19 cellular contexts compared by ENCODE assay signal in the genomic region with DNA sequence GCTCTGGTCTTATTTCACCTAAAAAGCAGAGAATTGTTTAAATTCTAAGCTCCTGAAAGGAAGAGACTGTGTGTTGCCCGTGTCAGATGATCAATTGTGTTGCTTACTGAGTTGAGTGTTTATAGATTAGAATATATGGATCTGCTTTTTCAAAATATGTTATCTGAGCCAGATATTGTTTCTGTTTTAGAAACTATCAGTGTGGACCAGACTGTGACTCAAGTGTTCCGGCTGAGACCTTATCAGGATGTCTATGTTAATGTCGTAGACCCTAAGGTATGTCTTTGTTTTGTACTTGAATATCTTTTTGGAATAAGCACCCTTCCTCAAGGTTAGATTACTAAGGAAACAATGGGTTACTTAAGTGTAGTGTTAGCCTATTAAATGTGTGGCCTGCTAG.
"Had no signal": no experiment of that assay in that cellular context is flagged by ENCODE, and none has a peak within 500 bp of the region (broad histone marks: within the 10 kb centered on the region; RNA-seq: fewer than 3 reads in every experiment).

No MANE protein-coding gene starts in this region.

- H3K4me1 ChIP-seq: heart left ventricle, neural progenitor cell, pancreas, suprapubic skin, thyroid gland had no signal

- DNase-seq: cortex of kidney; effector memory CD4-positive, alpha-beta T cell; foreskin melanocyte; heart left ventricle; hippocampal formation; kidney glomerular epithelial cell; nucleus accumbens; pancreas; right cardiac atrium; small intestine; stimulated activated CD4-positive, alpha-beta T cell treated with anti-CD3 and anti-CD28 coated beads, Interleukin-12 subunit alpha, Interleukin-12 subunit beta, amount 100 ng/mL, for 4 hours; stimulated activated naive CD4-positive, alpha-beta T cell; thyroid gland had no signal

- H3K9ac ChIP-seq: neural progenitor cell had no signal

- H3K27me3 Mint-ChIP-seq: natural killer cell treated with Interleukin-12 subunit alpha and Interleukin-12 subunit beta and Interleukin-15 and Interleukin-18, amount 100 ng/mL, for 72 hours; progenitor cell of endocrine pancreas; type B pancreatic cell had no signal

- H3K4me2 ChIP-seq: neural progenitor cell had no signal

- H3K27me3 ChIP-seq: heart left ventricle, neural progenitor cell, pancreas, suprapubic skin, thyroid gland had no signal

- H3K27ac Mint-ChIP-seq: mesothelial cell of epicardium, neural progenitor cell, progenitor cell of endocrine pancreas, type B pancreatic cell had no signal

- H3K4me1 Mint-ChIP-seq: mesothelial cell of epicardium, neural progenitor cell had no signal

- H3K4me3 Mint-ChIP-seq: mesothelial cell of epicardium; natural killer cell treated with Interleukin-12 subunit alpha and Interleukin-12 subunit beta and Interleukin-15 and Interleukin-18, amount 100 ng/mL, for 72 hours; neural progenitor cell; type B pancreatic cell had no signal

- ATAC-seq: heart left ventricle; natural killer cell treated with Interleukin-12 subunit alpha and Interleukin-12 subunit beta and Interleukin-15 and Interleukin-18, amount 100 ng/mL, for 72 hours; pancreas; right cardiac atrium had no signal

- H3K4me3 ChIP-seq: heart left ventricle, neural progenitor cell, pancreas, suprapubic skin, thyroid gland had no signal

- H2AFZ ChIP-seq: neural progenitor cell had no signal

- H3K9me3 Mint-ChIP-seq: mesothelial cell of epicardium; natural killer cell treated with Interleukin-12 subunit alpha and Interleukin-12 subunit beta and Interleukin-15 and Interleukin-18, amount 100 ng/mL, for 72 hours; neural progenitor cell; type B pancreatic cell had no signal

- H3K27ac ChIP-seq: heart left ventricle, neural progenitor cell, pancreas, suprapubic skin, thyroid gland had no signal

- H3K9me3 ChIP-seq: heart left ventricle, pancreas, suprapubic skin, thyroid gland had no signal
